22 cellular contexts compared by ENCODE assay signal in the genomic region with DNA sequence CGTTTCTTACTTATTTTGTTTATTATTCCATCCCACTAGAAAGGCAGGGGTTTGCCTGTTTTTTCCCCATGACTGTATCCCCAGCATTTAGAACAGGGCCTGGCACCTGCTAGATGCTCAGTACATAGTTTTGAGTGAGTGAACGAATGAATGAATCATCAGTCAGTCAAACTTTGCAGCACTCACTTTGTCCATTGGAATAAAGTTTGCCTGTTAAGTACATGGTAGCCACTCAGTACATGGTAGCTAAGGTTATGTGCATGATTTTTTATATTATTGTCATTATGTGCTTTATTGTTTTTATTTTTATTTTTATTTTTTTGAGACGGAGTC.
A peak's percentile ranks its signal among the peaks of the same experiment; 100 is the strongest.
DNase-seq lines count a peak whose midpoint lies in the region; ATAC-seq, FAIRE-seq and TF ChIP-seq lines count a peak whose summit lies in the region.
"Had no signal": no experiment of that assay in that cellular context is flagged by ENCODE, and none has a peak within 500 bp of the region (broad histone marks: within the 10 kb centered on the region; RNA-seq: fewer than 3 reads in every experiment).

No MANE protein-coding gene starts in this region.

- H3K9me1 ChIP-seq in keratinocyte (ENCODE audit: control insufficient read depth, extremely low read depth, insufficient read depth, low read length): peaks cover 4% of the 10 kb centered on the region

- FAIRE-seq in keratinocyte (lab: Jason Lieb, UNC): no peak
- FAIRE-seq: GM12878 had no signal

- no peak overlapping the region for H3K4me3 Mint-ChIP-seq in MCF 10A (ENCODE audit: unreplicated experiment)
- no peak overlapping the region for H3K4me3 Mint-ChIP-seq in activated naive CD8-positive, alpha-beta T cell treated with anti-CD3 and anti-CD28 coated beads, Interleukin-2, amount 50 U/mL, for 24 hours
- no peak overlapping the region for H3K4me3 Mint-ChIP-seq in stimulated activated naive B cell treated with anti-CD40 and anti-IgM and Interleukin-4, amounts not matched to agents 10 μg/mL and 1 μg/mL and 100 μg/mL, for 72 hours
- H3K4me3 Mint-ChIP-seq: activated CD4-positive, alpha-beta memory T cell treated with anti-CD3 and anti-CD28 coated beads, Interleukin-2, amount 10 ng/mL, durations not matched to agents 7 days and 5 days; CD4-positive, alpha-beta T cell; stimulated activated naive CD8-positive, alpha-beta T cell treated with anti-CD3 and anti-CD28 coated beads, Interleukin-15, Interleukin-2, amounts not matched to agents 100 ng/mL and 50 ng/mL, for 24 hours; T-cell had no signal

- no peak for TF ChIP-seq POLR2A in breast epithelium (IDR thresholded peaks at IDR 0.05)
- no peak for TF ChIP-seq POLR2A in upper lobe of left lung (IDR thresholded peaks at IDR 0.05)

- H3K27me3 Mint-ChIP-seq in MCF 10A (ENCODE audit: insufficient read depth, unreplicated experiment): no peaks in the 10 kb centered on the region
- no peaks in the 10 kb centered on the region for H3K27me3 Mint-ChIP-seq in activated naive CD8-positive, alpha-beta T cell treated with anti-CD3 and anti-CD28 coated beads, Interleukin-2, amount 50 U/mL, for 24 hours
- H3K27me3 Mint-ChIP-seq in stimulated activated naive B cell treated with anti-CD40 and anti-IgM and Interleukin-4, amounts not matched to agents 10 μg/mL and 1 μg/mL and 100 μg/mL, for 72 hours: no peaks in the 10 kb centered on the region
- H3K27me3 Mint-ChIP-seq: activated CD4-positive, alpha-beta memory T cell treated with anti-CD3 and anti-CD28 coated beads, Interleukin-2, amount 10 ng/mL, durations not matched to agents 7 days and 5 days; CD4-positive, alpha-beta T cell; stimulated activated naive CD8-positive, alpha-beta T cell treated with anti-CD3 and anti-CD28 coated beads, Interleukin-15, Interleukin-2, amounts not matched to agents 100 ng/mL and 50 ng/mL, for 24 hours; T-cell had no signal

- dilution Hi-C loops in keratinocyte (cut with MboI; ENCODE audit: extremely low pct_ligation_motif_present, low sequenced_read_pairs): no loop called here

- peaks cover 50% of the 10 kb centered on the region for H3K4me1 Mint-ChIP-seq in MCF 10A (ENCODE audit: insufficient read depth, unreplicated experiment)
- peaks cover 18% of the 10 kb centered on the region for H3K4me1 Mint-ChIP-seq in activated naive CD8-positive, alpha-beta T cell treated with anti-CD3 and anti-CD28 coated beads, Interleukin-2, amount 50 U/mL, for 24 hours
- peaks cover 27 to 28% of the 10 kb centered on the region in 2 donors for H3K4me1 Mint-ChIP-seq in stimulated activated naive B cell treated with anti-CD40 and anti-IgM and Interleukin-4, amounts not matched to agents 10 μg/mL and 1 μg/mL and 100 μg/mL, for 72 hours

- H3K9me3 ChIP-seq in breast epithelium: no peaks in the 10 kb centered on the region
- no peaks in the 10 kb centered on the region for H3K9me3 ChIP-seq in keratinocyte (ENCODE audit: control insufficient read depth, low read depth, low read length)
- no peaks in the 10 kb centered on the region for H3K9me3 ChIP-seq in upper lobe of left lung
- H3K9me3 ChIP-seq: heart left ventricle, SJCRH30 had no signal

- H3K36me3 ChIP-seq in breast epithelium (no peaks in the 10 kb centered on the region), keratinocyte (ENCODE audit: control insufficient read depth in 2 of 2, extremely low read depth in 1 of 2, insufficient read depth in 2 of 2, low read length in 2 of 2) (peaks cover 1 to 20% of the 10 kb centered on the region in 2 experiments), upper lobe of left lung (no peaks in the 10 kb centered on the region)
- H3K36me3 ChIP-seq: SJCRH30 had no signal

- H4K20me1 ChIP-seq in keratinocyte (ENCODE audit: control insufficient read depth, extremely low read depth, insufficient read depth, low read length): no peaks in the 10 kb centered on the region

- H3K27ac ChIP-seq in breast epithelium (no peak overlapping the region), keratinocyte (ENCODE audit: control insufficient read depth, insufficient read depth, low read length) (peak overlapping the region; percentile 99), upper lobe of left lung (no peak overlapping the region)
- H3K27ac ChIP-seq: GM23248, heart left ventricle, SJCRH30 had no signal

- no TSS peak for BruUV-seq in MCF 10A (replicated peaks; lab: Mats Ljungman, UMichigan)

- no peaks in the 10 kb centered on the region for H3K9me3 Mint-ChIP-seq in MCF 10A (ENCODE audit: unreplicated experiment)
- no peaks in the 10 kb centered on the region for H3K9me3 Mint-ChIP-seq in activated naive CD8-positive, alpha-beta T cell treated with anti-CD3 and anti-CD28 coated beads, Interleukin-2, amount 50 U/mL, for 24 hours
- no peaks in the 10 kb centered on the region for H3K9me3 Mint-ChIP-seq in stimulated activated naive B cell treated with anti-CD40 and anti-IgM and Interleukin-4, amounts not matched to agents 10 μg/mL and 1 μg/mL and 100 μg/mL, for 72 hours
- H3K9me3 Mint-ChIP-seq: activated CD4-positive, alpha-beta memory T cell treated with anti-CD3 and anti-CD28 coated beads, Interleukin-2, amount 10 ng/mL, durations not matched to agents 7 days and 5 days; CD4-positive, alpha-beta T cell; stimulated activated naive CD8-positive, alpha-beta T cell treated with anti-CD3 and anti-CD28 coated beads, Interleukin-15, Interleukin-2, amounts not matched to agents 100 ng/mL and 50 ng/mL, for 24 hours; T-cell had no signal

- H3K4me2 ChIP-seq in keratinocyte (ENCODE audit: control insufficient read depth, extremely low read depth, insufficient read depth, low read depth, low read length): no peak overlapping the region

- POLR2A ChIA-PET in MCF 10A (lab: Yijun Ruan, JAX): interaction anchor here (0.9 to 2.3 kb wide), 3 partner anchors 10 to 36 kb away, joined by 3 to 6 read pairs (median 6); no protein-coding TSS in a partner anchor

- H3K27me3 ChIP-seq in breast epithelium (no peaks in the 10 kb centered on the region), keratinocyte (ENCODE audit: control insufficient read depth, extremely low read depth, insufficient read depth, low read length) (no peaks in the 10 kb centered on the region), upper lobe of left lung (no peaks in the 10 kb centered on the region)
- H3K27me3 ChIP-seq: heart left ventricle, SJCRH30 had no signal

- TF ChIP-seq CTCF in MCF 10A (IDR thresholded peaks at IDR 0.05; ENCODE audit: unreplicated experiment): no peak
- no peak for TF ChIP-seq CTCF in breast epithelium (IDR thresholded peaks at IDR 0.05)
- no peak for TF ChIP-seq CTCF in keratinocyte (optimal IDR thresholded peaks at IDR 0.05 in 1 of 3, IDR thresholded peaks at IDR 0.05 in 1 of 3, conservative IDR thresholded peaks at IDR 0.05 in 1 of 3; ENCODE audit: extremely low read depth in 1 of 3, insufficient read depth in 2 of 3, low read length in 3 of 3)
- no peak for TF ChIP-seq CTCF in upper lobe of left lung (IDR thresholded peaks at IDR 0.05)

- TF ChIP-seq EP300 in upper lobe of left lung (IDR thresholded peaks at IDR 0.05): no peak

- peaks cover 4% of the 10 kb centered on the region for H3K36me3 Mint-ChIP-seq in MCF 10A (ENCODE audit: insufficient read depth, unreplicated experiment)
- H3K36me3 Mint-ChIP-seq in activated naive CD8-positive, alpha-beta T cell treated with anti-CD3 and anti-CD28 coated beads, Interleukin-2, amount 50 U/mL, for 24 hours (ENCODE audit: low read depth): no peaks in the 10 kb centered on the region
- peaks cover 7 to 18% of the 10 kb centered on the region in 2 donors for H3K36me3 Mint-ChIP-seq in stimulated activated naive B cell treated with anti-CD40 and anti-IgM and Interleukin-4, amounts not matched to agents 10 μg/mL and 1 μg/mL and 100 μg/mL, for 72 hours

- no peak for DNase-seq in MCF 10A (ENCODE audit: unreplicated experiment)
- DNase-seq in breast epithelium (ENCODE audit: low spot score in 2 of 2): no peak
- DNase-seq in activated naive CD8-positive, alpha-beta T cell treated with anti-CD3 and anti-CD28 coated beads, Interleukin-2, amount 50 U/mL, for 24 hours: no peak
- DNase-seq in keratinocyte (ENCODE audit: low read depth, low spot score): no peak
- no peak for DNase-seq in stimulated activated naive B cell treated with anti-CD40 and anti-IgM and Interleukin-4, amounts not matched to agents 10 μg/mL and 1 μg/mL and 100 μg/mL, for 72 hours
- DNase-seq in SW 1271 (lab: John Stamatoyannopoulos, UW): no peak
- no peak for DNase-seq in upper lobe of left lung
- DNase-seq: activated CD4-positive, alpha-beta memory T cell treated with anti-CD3 and anti-CD28 coated beads, Interleukin-2, amount 10 ng/mL, durations not matched to agents 7 days and 5 days; activated gamma-delta T cell treated with Interleukin-2 at 50 U/mL for 16 hours; AML-193; CD4-positive, alpha-beta T cell; GM23248; heart left ventricle; NCI-H1048; NCI-H187 treated with DMSO at 0.1 percent for 48 hours; NCI-H69; SJCRH30; T-cell had no signal

- H3K4me3 ChIP-seq in breast epithelium: no peak overlapping the region
- no peak overlapping the region for H3K4me3 ChIP-seq in keratinocyte (ENCODE audit: control insufficient read depth in 2 of 3, extremely low read depth in 1 of 3, insufficient read depth in 2 of 3, low read depth in 1 of 3, low read length in 3 of 3)
- H3K4me3 ChIP-seq in upper lobe of left lung: no peak overlapping the region
- H3K4me3 ChIP-seq: GM12878, GM23248, heart left ventricle, lung, SJCRH30 had no signal

- no peaks in the 10 kb centered on the region for H3K4me1 ChIP-seq in breast epithelium
- peaks cover 51% of the 10 kb centered on the region for H3K4me1 ChIP-seq in keratinocyte (ENCODE audit: control insufficient read depth, extremely low read depth, insufficient read depth, low read length)
- peaks cover 0 to 23% (median 6%) of the 10 kb centered on the region in 4 donors for H3K4me1 ChIP-seq in upper lobe of left lung

- intact Hi-C loops in MCF 10A (cut with micrococcal nuclease) (loop anchor here (5.0 kb wide), 1 partner anchor 89 kb away; no protein-coding TSS in a partner anchor), breast epithelium (cut with DNase I; ENCODE audit: low total_unique reads) (no loop called here)

- 92% methylated on average over 3 of the region's 3 CpGs for WGBS in upper lobe of left lung, 2 donors

- CTCF ChIA-PET in MCF 10A (lab: Yijun Ruan, JAX): interaction anchor here (0.6 kb wide), 1 partner anchor 529 kb away, joined by 3 read pairs; no protein-coding TSS in a partner anchor

- no peak for ATAC-seq in activated naive CD8-positive, alpha-beta T cell treated with anti-CD3 and anti-CD28 coated beads, Interleukin-2, amount 50 U/mL, for 24 hours
- ATAC-seq in stimulated activated naive B cell treated with anti-CD40 and anti-IgM and Interleukin-4, amounts not matched to agents 10 μg/mL and 1 μg/mL and 100 μg/mL, for 72 hours (replicated peaks): no peak
- ATAC-seq in upper lobe of left lung (ENCODE audit: low FRiP score in 2 of 2): no peak
- no peak for ATAC-seq in GM19023 (IDR thresholded peaks at IDR 0.05; ENCODE audit: unreplicated experiment)
- ATAC-seq: heart left ventricle, T-cell had no signal

- H3K9ac ChIP-seq in keratinocyte (ENCODE audit: control insufficient read depth, extremely low read depth, insufficient read depth, low read length): no peak overlapping the region
- H3K9ac ChIP-seq: GM23248 had no signal

- H3K27ac Mint-ChIP-seq in MCF 10A (ENCODE audit: low read depth, unreplicated experiment): peak overlapping the region; percentile 97
- peak overlapping the region; percentile 55 for H3K27ac Mint-ChIP-seq in activated naive CD8-positive, alpha-beta T cell treated with anti-CD3 and anti-CD28 coated beads, Interleukin-2, amount 50 U/mL, for 24 hours
- H3K27ac Mint-ChIP-seq in stimulated activated naive B cell treated with anti-CD40 and anti-IgM and Interleukin-4, amounts not matched to agents 10 μg/mL and 1 μg/mL and 100 μg/mL, for 72 hours: peak overlapping the region; percentile 61
- H3K27ac Mint-ChIP-seq: activated CD4-positive, alpha-beta memory T cell treated with anti-CD3 and anti-CD28 coated beads, Interleukin-2, amount 10 ng/mL, durations not matched to agents 7 days and 5 days; CD4-positive, alpha-beta T cell; stimulated activated naive CD8-positive, alpha-beta T cell treated with anti-CD3 and anti-CD28 coated beads, Interleukin-15, Interleukin-2, amounts not matched to agents 100 ng/mL and 50 ng/mL, for 24 hours; T-cell had no signal

- no peak overlapping the region for H2AFZ ChIP-seq in keratinocyte (ENCODE audit: control insufficient read depth, low read length)
- H2AFZ ChIP-seq: GM23248 had no signal

- peaks cover 80% of the 10 kb centered on the region for H3K79me2 ChIP-seq in keratinocyte (ENCODE audit: control insufficient read depth, insufficient read depth, low read length)
